Comparison of ENCODE assay signal across 1 cellular context in genomic region chr19:45424191-45425058, GRCh38.
TF ChIP-seq lines count a peak whose summit lies in the region.

No MANE protein-coding gene starts in this region.

TF ChIP-seq in IMR-90, 13 proteins besides CTCF, POLR2A, EP300 and RAD21:
- TF ChIP-seq NFE2L2 (IDR thresholded peaks at IDR 0.05; ENCODE audit: low read depth, low read length) (no peak), SMC3 (IDR thresholded peaks at IDR 0.05; ENCODE audit: low read depth, low read length) (no peak), BHLHE40 (IDR thresholded peaks at IDR 0.05; ENCODE audit: low read depth, low read length) (peak; percentile 58; the same call in 1 of the 2 replicates), RFX5 (IDR thresholded peaks at IDR 0.05; ENCODE audit: low read depth, low read length) (no peak), MAZ (IDR thresholded peaks at IDR 0.05; ENCODE audit: borderline replicate concordance, low read depth, low read length) (peak; percentile 92), RCOR1 (IDR thresholded peaks at IDR 0.05; ENCODE audit: insufficient replicate concordance, low read length) (peak; percentile 49), MXI1 (IDR thresholded peaks at IDR 0.05; ENCODE audit: borderline replicate concordance, low read depth, low read length) (no peak), CEBPB (IDR thresholded peaks at IDR 0.05; ENCODE audit: low read depth, low read length) (0 out of 2 replicates have a peak, but pooled peaks have one; percentile 10), CHD1 (IDR thresholded peaks at IDR 0.05; ENCODE audit: low read depth, low read length) (peak; percentile 66; the same call in 1 of the 2 replicates), ELK1 (IDR thresholded peaks at IDR 0.05; ENCODE audit: borderline replicate concordance, low read depth, low read length) (no peak), MAFK (IDR thresholded peaks at IDR 0.05; ENCODE audit: low read depth, low read length) (0 out of 2 replicates have a peak, but pooled peaks have one; percentile 38), FOS (IDR thresholded peaks at IDR 0.05; ENCODE audit: low read depth, low read length) (peak; percentile 96)
- TF ChIP-seq, protein P1, sequence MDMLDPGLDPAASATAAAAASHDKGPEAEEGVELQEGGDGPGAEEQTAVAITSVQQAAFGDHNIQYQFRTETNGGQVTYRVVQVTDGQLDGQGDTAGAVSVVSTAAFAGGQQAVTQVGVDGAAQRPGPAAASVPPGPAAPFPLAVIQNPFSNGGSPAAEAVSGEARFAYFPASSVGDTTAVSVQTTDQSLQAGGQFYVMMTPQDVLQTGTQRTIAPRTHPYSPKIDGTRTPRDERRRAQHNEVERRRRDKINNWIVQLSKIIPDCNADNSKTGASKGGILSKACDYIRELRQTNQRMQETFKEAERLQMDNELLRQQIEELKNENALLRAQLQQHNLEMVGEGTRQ (IDR thresholded peaks at IDR 0.05; ENCODE audit: low read depth, low read length), result peak; percentile 36
